8 cellular contexts compared by ENCODE assay signal in the genomic region with DNA sequence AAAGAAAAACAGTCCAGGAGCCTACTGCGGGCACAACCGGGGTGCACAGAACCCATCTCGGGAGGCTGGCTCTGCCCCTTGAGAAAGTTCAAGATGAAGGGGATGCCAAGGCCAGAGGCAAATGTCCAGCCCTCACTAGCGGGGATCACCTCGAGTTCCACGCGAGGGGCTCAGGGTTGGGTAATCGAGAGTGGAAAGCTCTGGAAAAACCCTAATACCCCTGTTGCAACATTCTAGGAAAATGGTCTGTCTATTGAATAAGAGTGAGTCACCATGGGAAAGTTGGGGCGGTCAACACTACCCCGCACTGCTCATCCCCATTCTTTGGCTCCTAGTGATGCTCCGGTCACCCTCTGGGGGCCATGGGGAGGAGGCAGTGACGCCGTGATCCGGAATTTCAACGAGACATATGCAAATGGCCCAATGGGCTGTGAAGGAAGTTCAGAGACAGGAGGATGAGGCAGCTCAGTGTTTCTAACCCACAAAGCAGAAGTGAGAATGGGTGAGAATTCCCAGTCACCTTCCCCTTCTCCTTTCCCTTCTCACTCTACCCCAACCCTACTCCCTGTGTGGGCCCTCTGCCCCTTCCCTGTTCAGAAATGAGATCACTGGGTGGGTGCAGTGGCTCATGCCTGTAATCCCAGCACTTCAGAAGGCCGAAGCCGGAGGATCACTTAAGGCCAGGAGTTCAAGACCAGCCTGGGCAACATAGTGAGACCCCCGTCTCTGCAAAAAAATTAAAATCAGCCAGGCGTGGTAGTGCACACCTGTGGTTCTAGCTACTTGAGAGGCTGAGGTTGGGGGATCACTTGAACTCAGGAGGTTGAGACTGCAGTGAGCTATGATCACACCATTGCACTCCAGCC. TPM values are rescaled to one million over a fixed set of nuclear protein-coding genes. Genes with fewer than 3 reads are reported as not detected.
DNase-seq lines count a peak whose midpoint lies in the region; ATAC-seq and TF ChIP-seq lines count a peak whose summit lies in the region.

No MANE protein-coding gene starts in this region.

- no peaks in the 10 kb centered on the region for H3K27me3 Mint-ChIP-seq in activated B cell treated with CpG ODN at 0.5 μM for 24 hours

- ATAC-seq in GM18907 (IDR thresholded peaks at IDR 0.05; ENCODE audit: unreplicated experiment) (peak; percentile 55), HG03280 (IDR thresholded peaks at IDR 0.05; ENCODE audit: unreplicated experiment) (peak; percentile 53), activated B cell treated with CpG ODN at 0.5 μM for 24 hours (ENCODE audit: low read depth) (peak; percentile 76)

- peak overlapping the region; percentile 82 for H3K4me3 Mint-ChIP-seq in activated B cell treated with CpG ODN at 0.5 μM for 24 hours

- POLR2A ChIA-PET in activated B cell treated with CpG ODN at 0.5 μM for 24 hours (lab: Charles Lee): interaction anchor here (0.7 to 2.1 kb wide), 9 partner anchors 12 to 878 kb away, joined by 3 to 10 read pairs (median 3); a partner anchor contains a TSS

- CTCF ChIA-PET in activated B cell treated with CpG ODN at 0.5 μM for 24 hours (lab: Charles Lee): interaction anchor here (1.4 to 5.5 kb wide), 3 partner anchors 19 to 86 kb away, joined by 3 to 29 read pairs (median 7); a partner anchor contains a TSS

- H3K9me3 Mint-ChIP-seq in activated B cell treated with CpG ODN at 0.5 μM for 24 hours: no peaks in the 10 kb centered on the region

- no peak for TF ChIP-seq CTCF in activated B cell treated with CpG ODN at 0.5 μM for 24 hours (IDR thresholded peaks at IDR 0.05)

- H3K4me3 ChIP-seq in skeletal muscle cell (ENCODE audit: low read depth, low read length): no peak overlapping the region

- no peaks in the 10 kb centered on the region for H3K36me3 Mint-ChIP-seq in activated B cell treated with CpG ODN at 0.5 μM for 24 hours (ENCODE audit: low read depth)

- peaks cover 72% of the 10 kb centered on the region for H3K4me1 Mint-ChIP-seq in activated B cell treated with CpG ODN at 0.5 μM for 24 hours

- intact Hi-C loops in activated B cell treated with CpG ODN at 0.5 μM for 24 hours (cut with micrococcal nuclease): loop anchor here (1.0 kb wide), 4 partner anchors 19 to 47 kb away; a partner anchor contains a TSS

- peak overlapping the region; percentile 96 for H3K27ac Mint-ChIP-seq in activated B cell treated with CpG ODN at 0.5 μM for 24 hours

- DNase-seq in activated B cell treated with CpG ODN at 0.5 μM for 24 hours (peak; percentile 66), skeletal muscle cell (ENCODE audit: low read depth) (peak; percentile 92), SK-N-DZ (ENCODE audit: low spot score) (no peak), DMS153 (lab: John Stamatoyannopoulos, UW) (no peak), AG08396 (ENCODE audit: low spot score) (no peak)
- no peak for DNase-seq in activated CD4-positive, alpha-beta T cell treated with anti-CD3 and anti-CD28 coated beads for 4 hours

RNA-seq across cellular contexts. Expression of a gene that starts 22.4 kb away (rescaled TPM):
- total RNA-seq in activated B cell treated with CpG ODN at 0.5 μM for 24 hours: 79.9 and 80.9 TPM in 2 replicates
- 0.40 and 0.52 TPM in 2 replicates for polyA plus RNA-seq in SK-N-DZ (2014; cell fraction: cytosol; rRNA removed)
- 0.81 and 2.2 TPM in 2 replicates for polyA plus RNA-seq in SK-N-DZ (2014; cell fraction: nucleus; rRNA removed)

RNA-seq across cellular contexts. Expression of a gene that starts 41.0 kb away (rescaled TPM):
- 55.2 and 76.1 TPM in 2 replicates for total RNA-seq in activated B cell treated with CpG ODN at 0.5 μM for 24 hours
- 49.0 and 52.4 TPM in 2 replicates for polyA plus RNA-seq in SK-N-DZ (2014; cell fraction: cytosol; rRNA removed)
- polyA plus RNA-seq in SK-N-DZ (2014; cell fraction: nucleus; rRNA removed): 137 and 160 TPM in 2 replicates

Comparison
In these comparisons a context has a peak if more than half of its experiments do, and no peak if none do; other contexts are left out.
1. DNase-seq: peak in activated B cell treated with CpG ODN at 0.5 μM for 24 hours (single experiment) and skeletal muscle cell (single experiment); none in activated CD4-positive, alpha-beta T cell treated with anti-CD3 and anti-CD28 coated beads for 4 hours (0 of 2), SK-N-DZ (single experiment), DMS153 (single experiment) and AG08396 (single experiment).
2. Peak in every context shown above with its lines, with median percentiles within 50 percentile points of each other: ATAC-seq.